In the genomic region with DNA sequence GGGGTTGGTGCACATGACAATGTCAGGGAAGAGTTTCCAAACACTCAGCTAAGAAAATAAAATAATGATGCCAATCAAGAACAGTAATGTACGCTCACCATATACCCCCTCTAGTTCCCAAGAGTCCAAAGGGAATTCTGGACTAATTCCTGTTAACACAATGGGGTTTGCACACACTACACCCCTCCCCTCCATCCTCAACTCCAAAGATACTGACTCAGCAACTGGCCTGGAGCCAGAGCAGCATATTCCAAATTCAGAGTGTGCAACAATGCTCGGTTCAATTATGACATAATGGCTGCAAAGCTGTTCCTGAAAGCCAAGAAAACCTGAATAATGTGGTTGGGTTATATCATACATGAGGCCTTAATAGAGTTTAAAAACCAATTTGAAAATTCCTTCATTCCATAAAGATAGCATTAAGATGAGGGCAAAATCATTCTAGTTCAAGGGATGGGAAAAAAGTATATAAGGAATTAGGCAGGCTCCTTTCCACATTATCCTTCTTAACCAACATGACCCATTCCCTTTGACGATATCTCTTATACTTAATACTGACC, we compare ENCODE assay signal across 13 cellular contexts. TPM values are rescaled to one million over a fixed set of nuclear protein-coding genes. Genes with fewer than 3 reads are reported as not detected.
DNase-seq lines count a peak whose midpoint lies in the region; ATAC-seq lines count a peak whose summit lies in the region.
"Had no signal": no experiment of that assay in that cellular context is flagged by ENCODE, and none has a peak within 500 bp of the region (broad histone marks: within the 10 kb centered on the region; RNA-seq: fewer than 3 reads in every experiment).

No MANE protein-coding gene starts in this region.

- intact Hi-C loops in left ventricle myocardium superior (cut with micrococcal nuclease): no loop called here

- DNase-seq in ACHN (peak; percentile 73), HK-2 (ENCODE audit: unreplicated experiment) (peak; percentile 37), amniotic epithelial cell (ENCODE audit: low read depth) (peak; percentile 32), left ventricle myocardium superior (peak; percentile 32), DMS79 treated with DMSO at 0.1 percent for 48 hours (lab: John Stamatoyannopoulos, UW) (no peak)
- DNase-seq in stimulated activated CD4-positive, alpha-beta T cell treated with anti-CD3 and anti-CD28 coated beads, Interleukin-2, amount 100 ng/mL, for 24 hours: no peak
- DNase-seq: activated CD8-positive, alpha-beta T cell treated with anti-CD3 and anti-CD28 coated beads for 36 hours; esophagus squamous epithelium; NCI-H345; sigmoid colon; stimulated activated naive CD8-positive, alpha-beta T cell treated with anti-CD3 and anti-CD28 coated beads, Interleukin-15, amount 100 ng/mL, for 72 hours had no signal

- ATAC-seq in left ventricle myocardium superior (peak; percentile 17), GM18909 (IDR thresholded peaks at IDR 0.05; ENCODE audit: poor library complexity, unreplicated experiment) (no peak), GM21515 (IDR thresholded peaks at IDR 0.05; ENCODE audit: unreplicated experiment) (no peak)
- ATAC-seq: activated CD8-positive, alpha-beta T cell treated with anti-CD3 and anti-CD28 coated beads for 36 hours; stimulated activated naive CD8-positive, alpha-beta T cell treated with anti-CD3 and anti-CD28 coated beads, Interleukin-15, amount 100 ng/mL, for 72 hours had no signal

- in situ Hi-C loops in ACHN (cut with HindIII; ENCODE audit: low pct_ligation_motif_present, low pct_unique_long_range_greater_than_20kb, low sequenced_read_pairs): no loop called here

RNA-seq across cellular contexts. Expression of gene C5orf63, which starts 4.5 kb away (rescaled TPM):
- total RNA-seq in left ventricle myocardium superior: 10.9 TPM

RNA-seq across cellular contexts. Expression of gene MARCHF3, which starts 38.5 kb away (rescaled TPM):
- 25.0 TPM for total RNA-seq in left ventricle myocardium superior

Comparison
In these comparisons a context has a peak if more than half of its experiments do, and no peak if none do; other contexts are left out.
1. DNase-seq: peak in ACHN (single experiment), HK-2 (single experiment), amniotic epithelial cell (single experiment) and left ventricle myocardium superior (single experiment); none in DMS79 treated with DMSO at 0.1 percent for 48 hours (single experiment) and stimulated activated CD4-positive, alpha-beta T cell treated with anti-CD3 and anti-CD28 coated beads, Interleukin-2, amount 100 ng/mL, for 24 hours (0 of 2).